In the genomic region with DNA sequence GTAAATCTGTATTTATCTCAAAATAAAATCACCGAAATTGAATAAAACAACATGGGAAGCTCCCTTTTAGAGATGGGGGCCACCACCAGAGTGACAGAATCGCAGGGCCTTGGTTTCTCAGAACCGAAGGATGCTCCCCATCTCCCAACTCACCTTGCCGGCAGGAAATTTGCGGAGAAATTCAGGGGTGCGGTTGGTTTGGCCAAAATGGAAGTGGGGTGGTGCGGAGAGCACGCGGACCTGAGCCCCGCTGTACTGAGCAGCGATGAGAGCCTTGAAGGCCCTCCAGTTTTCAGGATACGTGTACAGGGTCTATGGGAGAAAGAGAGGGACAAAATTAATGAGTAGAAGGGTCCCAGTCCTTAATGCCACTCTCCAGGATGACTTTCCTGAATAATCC, we compare ENCODE assay signal across 9 cellular contexts. TPM values are rescaled to one million over a fixed set of nuclear protein-coding genes. Genes with fewer than 3 reads are reported as not detected.
DNase-seq lines count a peak whose midpoint lies in the region; ATAC-seq and TF ChIP-seq lines count a peak whose summit lies in the region.
"Had no signal": no experiment of that assay in that cellular context is flagged by ENCODE, and none has a peak within 500 bp of the region (broad histone marks: within the 10 kb centered on the region; RNA-seq: fewer than 3 reads in every experiment).

No MANE protein-coding gene starts in this region.

- intact Hi-C loops in Calu3 (cut with micrococcal nuclease; ENCODE audit: unreplicated experiment) (no loop called here), Panc1 (cut with micrococcal nuclease; ENCODE audit: unreplicated experiment) (no loop called here)

- H3K9me3 Mint-ChIP-seq in Calu3 (ENCODE audit: low read depth, unreplicated experiment), result no peaks in the 10 kb centered on the region

- H3K4me3 Mint-ChIP-seq in Calu3 (ENCODE audit: low read depth, unreplicated experiment), result peak overlapping the region; percentile 96

- CTCF ChIA-PET in Calu3 (lab: Charles Lee) (interaction anchor here (1.1 to 2.4 kb wide), 2 partner anchors 12 to 17 kb away, joined by 3 to 14 read pairs; no protein-coding TSS in a partner anchor), Panc1 (lab: Charles Lee) (no interaction called here)

- H3K27ac Mint-ChIP-seq in Calu3 (ENCODE audit: unreplicated experiment), result peak overlapping the region; percentile 99

- no peak for ATAC-seq in Panc1

- peaks cover 31% of the 10 kb centered on the region for H4K20me1 ChIP-seq in osteoblast (ENCODE audit: insufficient read depth, low read length)

- TF ChIP-seq CTCF in Calu3 (IDR thresholded peaks at IDR 0.05; ENCODE audit: unreplicated experiment), result no peak
- TF ChIP-seq CTCF in Panc1 (IDR thresholded peaks at IDR 0.05), result no peak
- no peak for TF ChIP-seq CTCF in osteoblast (IDR thresholded peaks at IDR 0.05; ENCODE audit: extremely low read depth, low read depth, low read length)

- H3K4me3 ChIP-seq in Panc1 (ENCODE audit: low read depth in 2 of 2, low read length in 2 of 2) (peak overlapping the region; percentile 98 to 100), osteoblast (ENCODE audit: insufficient read depth, low read length) (peak overlapping the region; percentile 93)

- H3K36me3 ChIP-seq in Panc1 (ENCODE audit: control insufficient read depth, insufficient read depth, low read length), result peaks cover 32% of the 10 kb centered on the region
- H3K36me3 ChIP-seq in osteoblast (ENCODE audit: insufficient read depth, low read length), result peaks cover 55% of the 10 kb centered on the region

- POLR2A ChIA-PET in Panc1 (lab: Charles Lee), result no interaction called here

- H3K9me3 ChIP-seq in Panc1 (ENCODE audit: control insufficient read depth, insufficient read depth, low read depth, low read length), result no peaks in the 10 kb centered on the region
- no peaks in the 10 kb centered on the region for H3K9me3 ChIP-seq in osteoblast (ENCODE audit: low read depth, low read length)

- peaks cover 76% of the 10 kb centered on the region for H3K36me3 Mint-ChIP-seq in Calu3 (ENCODE audit: insufficient read depth, unreplicated experiment)

- H3K27me3 ChIP-seq in Panc1 (ENCODE audit: control insufficient read depth, insufficient read depth, low read length) (no peaks in the 10 kb centered on the region), osteoblast (ENCODE audit: insufficient read depth, low read length) (no peaks in the 10 kb centered on the region)

- H3K4me2 ChIP-seq in osteoblast (ENCODE audit: insufficient read depth, low read length), result peak overlapping the region; percentile 90

- no peak overlapping the region for H2AFZ ChIP-seq in osteoblast (ENCODE audit: low read length)

- H3K27ac ChIP-seq in Panc1 (ENCODE audit: low read length), result peak overlapping the region; percentile 99
- peak overlapping the region; percentile 78 for H3K27ac ChIP-seq in epithelial cell of prostate
- peak overlapping the region; percentile 78 for H3K27ac ChIP-seq in osteoblast (ENCODE audit: low read depth, low read length)

- H3K4me1 ChIP-seq in Panc1 (ENCODE audit: control insufficient read depth, insufficient read depth, low read length), result peaks cover 42% of the 10 kb centered on the region
- peaks cover 30% of the 10 kb centered on the region for H3K4me1 ChIP-seq in osteoblast (ENCODE audit: insufficient read depth, low read length)

- BruUV-seq in Calu3 (replicated peaks; lab: Mats Ljungman, UMichigan) (no TSS peak), Panc1 (replicated peaks; lab: Mats Ljungman, UMichigan) (no TSS peak)

- peaks cover 82% of the 10 kb centered on the region for H3K79me2 ChIP-seq in osteoblast (ENCODE audit: insufficient read depth, low read length)

- DNase-seq in Calu3 (no peak), Panc1 (ENCODE audit: low read depth, low spot score) (no peak), epithelial cell of prostate (ENCODE audit: low read depth, low spot score) (no peak), osteoblast (ENCODE audit: insufficient read length, low spot score, missing footprints) (no peak), pons (ENCODE audit: low spot score) (no peak), DMS79 (lab: John Stamatoyannopoulos, UW) (no peak)
- no peak for DNase-seq in stimulated activated CD4-positive, alpha-beta T cell treated with anti-CD3 and anti-CD28 coated beads, Interleukin-2, amount 100 ng/mL, for 24 hours
- DNase-seq in stimulated activated CD4-positive, alpha-beta T cell treated with anti-CD3 and anti-CD28 coated beads, Interleukin-4, amount 100 ng/mL, for 1 hour, result no peak
- DNase-seq: NCI-H1694 had no signal

- in situ Hi-C loops in Panc1 (cut with HindIII; ENCODE audit: low pct_unique_long_range_greater_than_20kb, low sequenced_read_pairs), result no loop called here

- H3K27me3 Mint-ChIP-seq in Calu3 (ENCODE audit: unreplicated experiment), result no peaks in the 10 kb centered on the region

- H3K4me1 Mint-ChIP-seq in Calu3 (ENCODE audit: low read depth, unreplicated experiment), result peaks cover 57% of the 10 kb centered on the region

RNA-seq across cellular contexts. Expression of a gene that starts 1.3 kb away (rescaled TPM):
- 970 and 1,189 TPM in 2 replicates for total RNA-seq in Calu3 (2022)
- 1,119 TPM for total RNA-seq in Panc1 (2021; ENCODE audit: unreplicated experiment)
- polyA plus RNA-seq in Panc1 (2012; ENCODE audit: insufficient read length), result 1,553 TPM
- 1,004 and 1,049 TPM in 2 replicates for total RNA-seq in osteoblast

RNA-seq across cellular contexts. Expression of a gene that starts 18.9 kb away (rescaled TPM):
- total RNA-seq in Calu3 (2022) (21.9 and 26.3 TPM in 2 replicates), Panc1 (2021; ENCODE audit: unreplicated experiment) (19.9 TPM), osteoblast (6.5 and 7.6 TPM in 2 replicates)
- polyA plus RNA-seq in Panc1 (2012; ENCODE audit: insufficient read length), result 21.9 TPM

RNA-seq across cellular contexts. Expression of a gene that starts 25.8 kb away (rescaled TPM):
- 246 and 253 TPM in 2 replicates for total RNA-seq in Calu3 (2022)
- 844 TPM for total RNA-seq in Panc1 (2021; ENCODE audit: unreplicated experiment)
- polyA plus RNA-seq in Panc1 (2012; ENCODE audit: insufficient read length), result 355 TPM
- total RNA-seq in osteoblast, result 646 and 720 TPM in 2 replicates

RNA-seq across cellular contexts. Expression of a gene that starts 29.2 kb away (rescaled TPM):
- 90.4 and 97.2 TPM in 2 replicates for total RNA-seq in Calu3 (2022)
- 163 TPM for total RNA-seq in Panc1 (2021; ENCODE audit: unreplicated experiment)
- 129 TPM for polyA plus RNA-seq in Panc1 (2012; ENCODE audit: insufficient read length)
- total RNA-seq in osteoblast, result 102 and 105 TPM in 2 replicates

RNA-seq across cellular contexts. Expression of a gene that starts 40.1 kb away (rescaled TPM):
- total RNA-seq in Calu3 (2022), result 43.3 and 51.4 TPM in 2 replicates
- total RNA-seq in Panc1 (2021; ENCODE audit: unreplicated experiment), result 88.8 TPM
- polyA plus RNA-seq in Panc1 (2012; ENCODE audit: insufficient read length), result 77.9 TPM
- 26.4 and 29.5 TPM in 2 replicates for total RNA-seq in osteoblast
